Comparison of ENCODE assay signal across 12 cellular contexts in genomic region chr5:180815241-180816031, GRCh38. TPM values are rescaled to one million over a fixed set of nuclear protein-coding genes. Genes with fewer than 3 reads are reported as not detected.
DNase-seq lines count a peak whose midpoint lies in the region; ATAC-seq, FAIRE-seq and TF ChIP-seq lines count a peak whose summit lies in the region.
"Had no signal": no experiment of that assay in that cellular context is flagged by ENCODE, and none has a peak within 500 bp of the region (broad histone marks: within the 10 kb centered on the region; RNA-seq: fewer than 3 reads in every experiment).

No MANE protein-coding gene starts in this region.

- POLR2A ChIA-PET in GM12878 (lab: Charles Lee): interaction anchor here (0.7 to 3.8 kb wide), 4 partner anchors 8 to 45 kb away, joined by 3 to 41 read pairs (median 10); no protein-coding TSS in a partner anchor
- POLR2A ChIA-PET in naive thymus-derived CD8-positive, alpha-beta T cell (lab: Charles Lee): interaction anchor here (0.7 to 21.8 kb wide), 7 partner anchors 10 to 45 kb away, joined by 3 to 642 read pairs (median 6); partner anchors contain the start of gene MGAT1

- peak overlapping the region in 2 of 10 donors; percentile 48 to 66 for H3K4me3 Mint-ChIP-seq in naive thymus-derived CD8-positive, alpha-beta T cell

- H2AFZ ChIP-seq in GM12878 (ENCODE audit: control insufficient read depth, low read depth, low read length): peak overlapping the region; percentile 57

- peak overlapping the region in 7 of 10 donors; percentile 8 to 84 (median 78) for H3K27ac Mint-ChIP-seq in naive thymus-derived CD8-positive, alpha-beta T cell

- TF ChIP-seq EP300 in GM12878 (IDR thresholded peaks at IDR 0.05; ENCODE audit: borderline replicate concordance in 1 of 2, control insufficient read depth in 1 of 2, low read depth in 2 of 2, low read length in 2 of 2): no peak

- TF ChIP-seq RAD21 in GM12878 (IDR thresholded peaks at IDR 0.05; ENCODE audit: insufficient read depth, low read depth, low read length): no peak

- H3K4me3 ChIP-seq in right atrium auricular region (peak overlapping the region in 1 of 2 donors; percentile 33), GM12878 (no peak overlapping the region), vagina (peak overlapping the region in 1 of 2 donors; percentile 7)

- H3K27ac ChIP-seq in right atrium auricular region: peak overlapping the region; percentile 67 to 69
- H3K27ac ChIP-seq in GM12878 (ENCODE audit: control insufficient read depth, insufficient read depth): peak overlapping the region; percentile 46; the same call in 1 of the 2 replicates
- peak overlapping the region; percentile 7 for H3K27ac ChIP-seq in vagina

- H3K9ac ChIP-seq in GM12878 (ENCODE audit: control insufficient read depth, insufficient read depth, low read length): no peak overlapping the region

- TF ChIP-seq POLR2A in GM12878 (IDR thresholded peaks at IDR 0.05; ENCODE audit: low read depth, low read length) (no peak), vagina (IDR thresholded peaks at IDR 0.05) (peak in 1 of 2 donors; percentile 18), H54 (IDR thresholded peaks at IDR 0.05; ENCODE audit: low read depth, low read length) (no peak)

- ATAC-seq in GM12878 (no peak), GM19324 (IDR thresholded peaks at IDR 0.05; ENCODE audit: low FRiP score, unreplicated experiment) (no peak)
- ATAC-seq in naive thymus-derived CD8-positive, alpha-beta T cell: no peak
- ATAC-seq: effector memory CD8-positive, alpha-beta T cell; SK-N-SH treated with all-trans-retinoic acid at 6 μM for 48 hours had no signal

- H4K20me1 ChIP-seq in GM12878 (ENCODE audit: control insufficient read depth, insufficient read depth): no peaks in the 10 kb centered on the region

- TF ChIP-seq CTCF in right atrium auricular region (IDR thresholded peaks at IDR 0.05) (no peak), GM12878 (IDR thresholded peaks at IDR 0.05 in 2 of 3, conservative IDR thresholded peaks at IDR 0.05 in 1 of 3; ENCODE audit: control insufficient read depth in 2 of 3, extremely low read depth in 1 of 3, insufficient read depth in 1 of 3, low read depth in 3 of 3, low read length in 3 of 3) (no peak), vagina (IDR thresholded peaks at IDR 0.05) (no peak)

- 76% methylated on average over 10 of the region's 10 CpGs for WGBS in GM12878 (ENCODE audit: insufficient coverage, insufficient replicate concordance, low lambda C conversion rate, missing lambda C conversion rate)

- H3K9me3 Mint-ChIP-seq in naive thymus-derived CD8-positive, alpha-beta T cell: no peaks in the 10 kb centered on the region
- H3K9me3 Mint-ChIP-seq: effector memory CD8-positive, alpha-beta T cell had no signal

- FAIRE-seq in GM12878 (lab: Jason Lieb, UNC): no peak
- no peak for FAIRE-seq in H54 (lab: Jason Lieb, UNC)
- FAIRE-seq: keratinocyte had no signal

- intact Hi-C loops in cardiac septum (cut with DNase I): loop anchor here (10.0 kb wide), 1 partner anchor 429 kb away; the partner anchor contains the start of gene RACK1
- intact Hi-C loops in GM12878 (cut with micrococcal nuclease; ENCODE audit: unreplicated experiment): no loop called here
- intact Hi-C loops in vagina (cut with DNase I): no loop called here

- H3K36me3 Mint-ChIP-seq in naive thymus-derived CD8-positive, alpha-beta T cell: no peaks in the 10 kb centered on the region

- peak overlapping the region; percentile 1 for H3K4me2 ChIP-seq in GM12878 (ENCODE audit: control insufficient read depth, insufficient read depth)

- H3K4me1 Mint-ChIP-seq in naive thymus-derived CD8-positive, alpha-beta T cell: peaks cover 35 to 73% (median 53%) of the 10 kb centered on the region in 4 donors

- RAD21 ChIA-PET in GM12878 (lab: Charles Lee; ENCODE audit: unreplicated experiment): interaction anchor here (1.2 to 9.0 kb wide), 2 partner anchors 16 to 336 kb away, joined by 3 to 70 read pairs; no protein-coding TSS in a partner anchor

- CTCF ChIA-PET in GM12878 (lab: Yijun Ruan, JAX): interaction anchor here (1.1 to 4.0 kb wide), 3 partner anchors 14 to 53 kb away, joined by 3 to 23 read pairs (median 5); partner anchors contain the start of gene MGAT1

- no peaks in the 10 kb centered on the region for H3K36me3 ChIP-seq in right atrium auricular region
- no peaks in the 10 kb centered on the region for H3K36me3 ChIP-seq in GM12878 (ENCODE audit: control insufficient read depth in 2 of 2, insufficient read depth in 2 of 2, low read length in 1 of 2)
- H3K36me3 ChIP-seq in vagina: no peaks in the 10 kb centered on the region

- H3K27me3 ChIP-seq in right atrium auricular region (no peaks in the 10 kb centered on the region), GM12878 (replicated peaks in 1 of 2; ENCODE audit: control insufficient read depth in 2 of 2, insufficient read depth in 2 of 2, low read length in 1 of 2) (no peaks in the 10 kb centered on the region), vagina (no peaks in the 10 kb centered on the region)

- in situ Hi-C loops in GM12878 (cut with MboI): loop anchor here (25.0 kb wide), 1 partner anchor 1003 kb away; the partner anchor contains the start of genes MGAT4B and SQSTM1

- H3K4me1 ChIP-seq in right atrium auricular region: peaks cover 0 to 47% of the 10 kb centered on the region in 2 donors
- H3K4me1 ChIP-seq in GM12878 (ENCODE audit: control insufficient read depth, insufficient read depth, low read length): peaks cover 55% of the 10 kb centered on the region
- H3K4me1 ChIP-seq in vagina: peaks cover 47% of the 10 kb centered on the region

- BruUV-seq in GM12878 (replicated peaks; lab: Mats Ljungman, UMichigan): no TSS peak

- peak; percentile 57 for DNase-seq in right atrium auricular region (ENCODE audit: low spot score)
- no peak for DNase-seq in cardiac septum (ENCODE audit: low spot score)
- DNase-seq in GM12878 (ENCODE audit: low read depth, low spot score): no peak
- DNase-seq in naive thymus-derived CD8-positive, alpha-beta T cell: no peak
- DNase-seq in vagina (ENCODE audit: extremely low spot score in 2 of 2): peak in 1 of 2 donors; percentile 77
- DNase-seq in NCI-H748 treated with DMSO at 0.1 percent for 48 hours (lab: John Stamatoyannopoulos, UW): no peak
- no peak for DNase-seq in H54 (ENCODE audit: insufficient read length, low spot score)
- DNase-seq: activated gamma-delta T cell; effector memory CD8-positive, alpha-beta T cell had no signal

- SMC1A ChIA-PET in GM12878 (lab: Charles Lee; ENCODE audit: uncharacterized antibody, unreplicated experiment): interaction anchor here (1.3 to 4.5 kb wide), 9 partner anchors 10 to 53 kb away, joined by 4 to 28 read pairs (median 8); no protein-coding TSS in a partner anchor

- peaks cover 10% of the 10 kb centered on the region for H3K79me2 ChIP-seq in GM12878 (ENCODE audit: control insufficient read depth, insufficient read depth, low read length)

- H3K27me3 Mint-ChIP-seq in naive thymus-derived CD8-positive, alpha-beta T cell: no peaks in the 10 kb centered on the region

- H3K9me3 ChIP-seq in right atrium auricular region (no peaks in the 10 kb centered on the region), GM12878 (replicated peaks; ENCODE audit: control insufficient read depth, insufficient read depth, low read length) (no peaks in the 10 kb centered on the region), vagina (no peaks in the 10 kb centered on the region)

RNA-seq across cellular contexts. Expression of gene MGAT1, which starts 12.8 kb away (rescaled TPM):
- total RNA-seq in right atrium auricular region (100 to 1,000 TPM in 1 of 2 donors, 10 to 100 TPM in 1; 84.1 to 130 TPM), cardiac septum (66.0 TPM), GM12878 (2014; rRNA removed) (44.6 and 50.7 TPM in 2 replicates), GM12878 (2014; rRNA removed; fragmentation: Illumina TruSeq; extraction: Trizol) (32.5 and 33.6 TPM in 2 replicates), GM12878 (2021) (76.4 and 82.3 TPM in 2 replicates), vagina (152 TPM)
- total RNA-seq in GM12878 (2013; cell fraction: nucleolus; rRNA removed): 148 and 157 TPM in 2 replicates
- polyA plus RNA-seq in GM12878 (2011; ENCODE audit: low read depth): 61.9 TPM
- polyA plus RNA-seq in GM12878 (2011; rRNA removed) (74.1 and 88.4 TPM in 2 replicates), GM12878 (2014; fragmentation: Illumina TruSeq; extraction: Trizol) (32.3 and 38.1 TPM in 2 replicates), GM12878 (2014; fragmentation: Nextera tagmentation; extraction: Ambion mirVana) (1 to 10 TPM; 3.1 to 7.7 TPM), GM12878 (2014; rRNA removed) (74.7 and 90.4 TPM in 2 replicates), GM12878 (2016; fragmentation: Nextera tagmentation; extraction: Ambion mirVana) (10 to 100 TPM; 75.2 to 85.9 TPM)
- polyA plus RNA-seq in GM12878 (2011; cell fraction: cytosol; rRNA removed): 118 and 136 TPM in 2 replicates
- 129 and 130 TPM in 2 replicates for polyA plus RNA-seq in GM12878 (2011; cell fraction: nucleus; rRNA removed)
- 109 and 110 TPM in 2 replicates for polyA plus RNA-seq in GM12878 (2012)
- polyA minus RNA-seq in GM12878 (2011; rRNA and poly(A)+ RNA removed): 74.1 and 128 TPM in 2 replicates
- polyA minus RNA-seq in GM12878 (2011; cell fraction: cytosol; rRNA and poly(A)+ RNA removed): 60.1 and 60.4 TPM in 2 replicates
- 48.4 and 56.6 TPM in 2 replicates for polyA minus RNA-seq in GM12878 (2011; cell fraction: nucleus; rRNA and poly(A)+ RNA removed)
- total RNA-seq in naive thymus-derived CD8-positive, alpha-beta T cell: 100 to 1,000 TPM; 195 to 205 TPM
- polyA plus RNA-seq in naive thymus-derived CD8-positive, alpha-beta T cell: 100 to 1,000 TPM; 108 to 149 (median 111) TPM

RNA-seq across cellular contexts. Expression of gene ZFP62, which starts 45.6 kb away (rescaled TPM):
- total RNA-seq in right atrium auricular region (10 to 100 TPM; 10.6 to 13.1 TPM), cardiac septum (19.4 TPM), GM12878 (2014; rRNA removed) (19.6 and 24.0 TPM in 2 replicates), GM12878 (2014; rRNA removed; fragmentation: Illumina TruSeq; extraction: Trizol) (26.8 and 27.4 TPM in 2 replicates), GM12878 (2021) (20.3 and 24.8 TPM in 2 replicates), vagina (22.3 TPM)
- total RNA-seq in GM12878 (2013; cell fraction: nucleolus; rRNA removed): 92.1 and 95.1 TPM in 2 replicates
- polyA plus RNA-seq in GM12878 (2011; ENCODE audit: low read depth): 8.8 TPM
- polyA plus RNA-seq in GM12878 (2011; rRNA removed) (39.7 and 69.5 TPM in 2 replicates), GM12878 (2014; fragmentation: Illumina TruSeq; extraction: Trizol) (21.8 and 32.2 TPM in 2 replicates), GM12878 (2014; fragmentation: Nextera tagmentation; extraction: Ambion mirVana) (10 to 100 TPM in 1 of 2 experiments, 1 to 10 TPM in 1; 9.2 to 16.4 TPM), GM12878 (2014; rRNA removed) (14.8 and 17.1 TPM in 2 replicates), GM12878 (2016; fragmentation: Nextera tagmentation; extraction: Ambion mirVana) (10 to 100 TPM; 24.6 to 26.0 TPM)
- polyA plus RNA-seq in GM12878 (2011; cell fraction: cytosol; rRNA removed): 10.8 and 11.9 TPM in 2 replicates
- 53.4 and 65.6 TPM in 2 replicates for polyA plus RNA-seq in GM12878 (2011; cell fraction: nucleus; rRNA removed)
- 16.1 and 21.7 TPM in 2 replicates for polyA plus RNA-seq in GM12878 (2012)
- polyA minus RNA-seq in GM12878 (2011; rRNA and poly(A)+ RNA removed): 20.1 and 25.2 TPM in 2 replicates
- 8.0 and 10.0 TPM in 2 replicates for polyA minus RNA-seq in GM12878 (2011; cell fraction: cytosol; rRNA and poly(A)+ RNA removed)
- 17.4 and 22.6 TPM in 2 replicates for polyA minus RNA-seq in GM12878 (2011; cell fraction: nucleus; rRNA and poly(A)+ RNA removed)
- 10 to 100 TPM; 66.5 to 74.4 TPM for total RNA-seq in naive thymus-derived CD8-positive, alpha-beta T cell
- 10 to 100 TPM; 20.0 to 26.0 (median 25.7) TPM for polyA plus RNA-seq in naive thymus-derived CD8-positive, alpha-beta T cell

Comparison
In these comparisons a context has a peak if more than half of its experiments do, and no peak if none do; other contexts are left out.
1. H3K27ac ChIP-seq: peak in every context shown above with its lines; median percentile 68 in right atrium auricular region; 46 in GM12878; 7 in vagina.